Comparison of ENCODE assay signal across 17 cellular contexts in genomic region chr3:156772588-156773206, GRCh38. TPM values are rescaled to one million over a fixed set of nuclear protein-coding genes. Genes with fewer than 3 reads are reported as not detected.
DNase-seq lines count a peak whose midpoint lies in the region; ATAC-seq, FAIRE-seq and TF ChIP-seq lines count a peak whose summit lies in the region.
"Had no signal": no experiment of that assay in that cellular context is flagged by ENCODE, and none has a peak within 500 bp of the region (broad histone marks: within the 10 kb centered on the region; RNA-seq: fewer than 3 reads in every experiment).

No MANE protein-coding gene starts in this region.

- intact Hi-C loops in Right ventricle myocardium superior (cut with DNase I): no loop called here
- intact Hi-C loops in endothelial cell of umbilical vein (cut with micrococcal nuclease): no loop called here
- intact Hi-C loops in thyroid gland (cut with DNase I): no loop called here

- WGBS in thyroid gland, 2 donors: 7 to 23% methylated on average over 2 of the region's 2 CpGs

- no peak overlapping the region for H3K4me2 ChIP-seq in endothelial cell of umbilical vein (ENCODE audit: insufficient read depth, low read length)

- H3K79me2 ChIP-seq in endothelial cell of umbilical vein (ENCODE audit: control insufficient read depth, insufficient read depth, low read length): no peaks in the 10 kb centered on the region

- H3K27me3 ChIP-seq in cardiac muscle cell: no peaks in the 10 kb centered on the region
- no peaks in the 10 kb centered on the region for H3K27me3 ChIP-seq in endothelial cell of umbilical vein (ENCODE audit: control insufficient read depth in 2 of 2, insufficient read depth in 2 of 2, low read length in 2 of 2)
- no peaks in the 10 kb centered on the region for H3K27me3 ChIP-seq in thyroid gland
- H3K27me3 ChIP-seq: colonic mucosa had no signal

- no peak overlapping the region for H3K4me3 ChIP-seq in cardiac muscle cell
- no peak overlapping the region for H3K4me3 ChIP-seq in endothelial cell of umbilical vein (replicated peaks in 1 of 3; ENCODE audit: insufficient read depth in 1 of 3, low read depth in 1 of 3, low read length in 3 of 3)
- no peak overlapping the region for H3K4me3 ChIP-seq in thyroid gland (replicated peaks in 1 of 3)
- H3K4me3 ChIP-seq: colonic mucosa, HAP-1, skin epidermis had no signal

- dilution Hi-C loops in endothelial cell of umbilical vein (cut with MboI; ENCODE audit: extremely low pct_ligation_motif_present, low sequenced_read_pairs): no loop called here

- H3K4me1 ChIP-seq in cardiac muscle cell (ENCODE audit: low read depth): peaks cover 7% of the 10 kb centered on the region
- peaks cover 9% of the 10 kb centered on the region for H3K4me1 ChIP-seq in endothelial cell of umbilical vein (ENCODE audit: control insufficient read depth, extremely low read depth, insufficient read depth, low read length)
- peaks cover 0 to 5% of the 10 kb centered on the region in 2 donors for H3K4me1 ChIP-seq in thyroid gland
- H3K4me1 ChIP-seq: colonic mucosa, HAP-1 had no signal

- POLR2A ChIA-PET in endothelial cell of umbilical vein (lab: Charles Lee): no interaction called here
- POLR2A ChIA-PET in WTC11 (lab: Charles Lee): no interaction called here

- TF ChIP-seq CTCF in cardiac muscle cell (IDR thresholded peaks at IDR 0.05; ENCODE audit: low read depth, low read length): no peak
- TF ChIP-seq CTCF in endothelial cell of umbilical vein (IDR thresholded peaks at IDR 0.05; ENCODE audit: extremely low read depth in 1 of 2, insufficient read depth in 1 of 2, low read depth in 1 of 2, low read length in 2 of 2): no peak
- TF ChIP-seq CTCF in thyroid gland (IDR thresholded peaks at IDR 0.05): no peak
- no peak for TF ChIP-seq CTCF in WTC11 (IDR thresholded peaks at IDR 0.05)

- H3K27ac ChIP-seq in cardiac muscle cell (no peak overlapping the region), endothelial cell of umbilical vein (ENCODE audit: insufficient read depth, low read depth, low read length) (no peak overlapping the region), thyroid gland (no peak overlapping the region)
- H3K27ac ChIP-seq: colonic mucosa, skin epidermis had no signal

- TF ChIP-seq POLR2A in endothelial cell of umbilical vein (IDR thresholded peaks at IDR 0.05; ENCODE audit: low read depth, low read length): no peak
- TF ChIP-seq POLR2A in thyroid gland (IDR thresholded peaks at IDR 0.05): no peak

- H3K36me3 Mint-ChIP-seq in stimulated activated naive B cell treated with anti-CD40 and anti-IgM and Interleukin-4, amounts not matched to agents 10 μg/mL and 1 μg/mL and 100 μg/mL, for 72 hours: peaks cover 0 to 1% of the 10 kb centered on the region in 2 donors
- no peaks in the 10 kb centered on the region for H3K36me3 Mint-ChIP-seq in WTC11

- H3K4me3 Mint-ChIP-seq in stimulated activated naive B cell treated with anti-CD40 and anti-IgM and Interleukin-4, amounts not matched to agents 10 μg/mL and 1 μg/mL and 100 μg/mL, for 72 hours: no peak overlapping the region
- H3K4me3 Mint-ChIP-seq in WTC11: no peak overlapping the region
- H3K4me3 Mint-ChIP-seq: naive B cell had no signal

- H3K4me1 Mint-ChIP-seq in stimulated activated naive B cell treated with anti-CD40 and anti-IgM and Interleukin-4, amounts not matched to agents 10 μg/mL and 1 μg/mL and 100 μg/mL, for 72 hours: peaks cover 6 to 7% of the 10 kb centered on the region in 2 donors
- no peaks in the 10 kb centered on the region for H3K4me1 Mint-ChIP-seq in WTC11

- DNase-seq in cardiac muscle cell (ENCODE audit: low read depth in 1 of 2, low spot score in 1 of 2): peak; percentile 37 to 72
- no peak for DNase-seq in Right ventricle myocardium superior
- DNase-seq in NCI-H2227 treated with DMSO at 0.1 percent for 48 hours (lab: John Stamatoyannopoulos, UW): peak; percentile 35
- peak; percentile 58 for DNase-seq in endothelial cell of umbilical vein (ENCODE audit: low read depth, low spot score)
- DNase-seq in thyroid gland: peak; percentile 54 to 55
- no peak for DNase-seq in stimulated activated naive B cell treated with anti-CD40 and anti-IgM and Interleukin-4, amounts not matched to agents 10 μg/mL and 1 μg/mL and 100 μg/mL, for 72 hours
- DNase-seq in WTC11 (ENCODE audit: low spot score): no peak
- DNase-seq in 8988T: no peak
- DNase-seq: colonic mucosa; naive B cell; NCI-H187; stimulated activated CD4-positive, alpha-beta T cell treated with anti-CD3 and anti-CD28 coated beads, Interleukin-4, amount 100 ng/mL, for 4 hours; stimulated activated CD8-positive, alpha-beta memory T cell treated with anti-CD3 and anti-CD28 coated beads, Interleukin-4, amount 100 ng/mL, for 48 hours; T-helper 9 cell had no signal

- no peak overlapping the region for H3K9ac ChIP-seq in endothelial cell of umbilical vein (replicated peaks; ENCODE audit: extremely low read depth, insufficient read depth, low read length)

- H3K27me3 Mint-ChIP-seq in stimulated activated naive B cell treated with anti-CD40 and anti-IgM and Interleukin-4, amounts not matched to agents 10 μg/mL and 1 μg/mL and 100 μg/mL, for 72 hours: no peaks in the 10 kb centered on the region
- H3K27me3 Mint-ChIP-seq in WTC11 (ENCODE audit: low read depth): no peaks in the 10 kb centered on the region
- H3K27me3 Mint-ChIP-seq: naive B cell had no signal

- H2AFZ ChIP-seq in endothelial cell of umbilical vein (ENCODE audit: low read depth, low read length): no peak overlapping the region

- no peaks in the 10 kb centered on the region for H4K20me1 ChIP-seq in endothelial cell of umbilical vein (replicated peaks; ENCODE audit: control insufficient read depth, extremely low read depth, insufficient read depth, low read length)

- CTCF ChIA-PET in endothelial cell of umbilical vein (lab: Charles Lee): no interaction called here
- CTCF ChIA-PET in WTC11 (lab: Charles Lee): no interaction called here

- H3K36me3 ChIP-seq in cardiac muscle cell (no peaks in the 10 kb centered on the region), endothelial cell of umbilical vein (ENCODE audit: control insufficient read depth in 2 of 2, extremely low read depth in 1 of 2, insufficient read depth in 2 of 2, low read length in 2 of 2) (no peaks in the 10 kb centered on the region), thyroid gland (no peaks in the 10 kb centered on the region)
- H3K36me3 ChIP-seq: colonic mucosa, HAP-1 had no signal

- no peak overlapping the region for H3K27ac Mint-ChIP-seq in stimulated activated naive B cell treated with anti-CD40 and anti-IgM and Interleukin-4, amounts not matched to agents 10 μg/mL and 1 μg/mL and 100 μg/mL, for 72 hours
- H3K27ac Mint-ChIP-seq in WTC11: no peak overlapping the region
- H3K27ac Mint-ChIP-seq: naive B cell had no signal

- ATAC-seq in Right ventricle myocardium superior (ENCODE audit: poor library complexity): no peak
- no peak for ATAC-seq in stimulated activated naive B cell treated with anti-CD40 and anti-IgM and Interleukin-4, amounts not matched to agents 10 μg/mL and 1 μg/mL and 100 μg/mL, for 72 hours (replicated peaks)
- no peak for ATAC-seq in WTC11

- H3K9me1 ChIP-seq in endothelial cell of umbilical vein (replicated peaks; ENCODE audit: control insufficient read depth, extremely low read depth, insufficient read depth, low read length): no peaks in the 10 kb centered on the region

- H3K9me3 ChIP-seq in cardiac muscle cell (ENCODE audit: low read depth) (no peaks in the 10 kb centered on the region), endothelial cell of umbilical vein (replicated peaks; ENCODE audit: control insufficient read depth, insufficient read depth, low read length) (no peaks in the 10 kb centered on the region), thyroid gland (no peaks in the 10 kb centered on the region)
- H3K9me3 ChIP-seq: colonic mucosa, HAP-1 had no signal

- no TSS peak for BruUV-seq in endothelial cell of umbilical vein (replicated peaks; lab: Mats Ljungman, UMichigan)

- peaks cover 0 to 2% of the 10 kb centered on the region in 2 donors for H3K9me3 Mint-ChIP-seq in stimulated activated naive B cell treated with anti-CD40 and anti-IgM and Interleukin-4, amounts not matched to agents 10 μg/mL and 1 μg/mL and 100 μg/mL, for 72 hours
- H3K9me3 Mint-ChIP-seq in WTC11: no peaks in the 10 kb centered on the region

- peak; percentile 43 for FAIRE-seq in endothelial cell of umbilical vein (lab: Jason Lieb, UNC)
- FAIRE-seq: frontal cortex had no signal

TF ChIP-seq in endothelial cell of umbilical vein, 7 proteins besides CTCF, POLR2A, EP300 and RAD21:
- TF ChIP-seq FOS (IDR thresholded peaks at IDR 0.05; ENCODE audit: borderline replicate concordance, insufficient read depth, low read length) (peak; percentile 18), GATA2 (IDR thresholded peaks at IDR 0.05; ENCODE audit: insufficient read depth, insufficient read length, low read depth, low read length) (no peak)

TF ChIP-seq in WTC11, 78 proteins besides CTCF, POLR2A, EP300 and RAD21 (continues in another document):
- TF ChIP-seq NR2C2 (CRISPR knock-in tag; IDR thresholded peaks at IDR 0.05): no peak
- TF ChIP-seq, protein P1, sequence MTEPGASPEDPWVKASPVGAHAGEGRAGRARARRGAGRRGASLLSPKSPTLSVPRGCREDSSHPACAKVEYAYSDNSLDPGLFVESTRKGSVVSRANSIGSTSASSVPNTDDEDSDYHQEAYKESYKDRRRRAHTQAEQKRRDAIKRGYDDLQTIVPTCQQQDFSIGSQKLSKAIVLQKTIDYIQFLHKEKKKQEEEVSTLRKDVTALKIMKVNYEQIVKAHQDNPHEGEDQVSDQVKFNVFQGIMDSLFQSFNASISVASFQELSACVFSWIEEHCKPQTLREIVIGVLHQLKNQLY (CRISPR knock-in tag; IDR thresholded peaks at IDR 0.05): no peak
- TF ChIP-seq RORB (CRISPR knock-in tag; IDR thresholded peaks at IDR 0.05): no peak

RNA-seq across cellular contexts. Expression of gene LEKR1, which starts 53.5 kb away (rescaled TPM):
- total RNA-seq in cardiac muscle cell: 0.42 and 0.77 TPM in 2 replicates
- 0.91 and 2.1 TPM in 2 replicates for polyA plus RNA-seq in cardiac muscle cell
- 0.56 TPM for total RNA-seq in Right ventricle myocardium superior
- total RNA-seq in endothelial cell of umbilical vein: 0.21 and 0.64 TPM in 2 replicates
- 0.07 and 0.16 TPM in 2 replicates for polyA plus RNA-seq in endothelial cell of umbilical vein
- 0.10 and 0.13 TPM in 2 replicates for polyA plus RNA-seq in endothelial cell of umbilical vein (2011; cell fraction: cytosol; rRNA removed)
- polyA plus RNA-seq in endothelial cell of umbilical vein (2011; cell fraction: nucleus; rRNA removed): 0.27 and 0.42 TPM in 2 replicates
- 0.13 TPM in 1 of 2 replicates, not detected in the other for polyA plus RNA-seq in endothelial cell of umbilical vein (2012)
- 0.51 and 1.4 TPM in 2 replicates for polyA minus RNA-seq in endothelial cell of umbilical vein
- polyA minus RNA-seq in endothelial cell of umbilical vein (2011; cell fraction: cytosol; rRNA and poly(A)+ RNA removed): 1.4 TPM
- 2.6 and 4.0 TPM in 2 replicates for polyA minus RNA-seq in endothelial cell of umbilical vein (2011; cell fraction: nucleus; rRNA and poly(A)+ RNA removed)
- 1 to 10 TPM; 6.3 to 7.5 (median 6.8) TPM for total RNA-seq in thyroid gland
- 0.09 to 0.18 TPM in 2 of 3 replicates, not detected in the other for total RNA-seq in WTC11 (2021)

Comparison
In these comparisons a context has a peak if more than half of its experiments do, and no peak if none do; other contexts are left out.
1. DNase-seq: peak in cardiac muscle cell (2 of 2), NCI-H2227 treated with DMSO at 0.1 percent for 48 hours (single experiment), endothelial cell of umbilical vein (single experiment) and thyroid gland (2 of 2); none in Right ventricle myocardium superior (single experiment), stimulated activated naive B cell treated with anti-CD40 and anti-IgM and Interleukin-4, amounts not matched to agents 10 μg/mL and 1 μg/mL and 100 μg/mL, for 72 hours (single experiment), WTC11 (single experiment) and 8988T (single experiment).